ENCODE assay signal across 23 cellular contexts in genomic region chr11:121274332-121274991, GRCh38.
"Had no signal": no experiment of that assay in that cellular context is flagged by ENCODE, and none has a peak within 500 bp of the region (broad histone marks: within the 10 kb centered on the region; RNA-seq: fewer than 3 reads in every experiment).

No MANE protein-coding gene starts in this region.

- H3K27ac ChIP-seq: coronary artery, esophagus squamous epithelium, prostate gland, right atrium auricular region, stomach, thyroid gland, vagina had no signal

- H3K4me3 ChIP-seq: coronary artery, esophagus squamous epithelium, prostate gland, right atrium auricular region, smooth muscle cell, stomach, thyroid gland, vagina had no signal

- ATAC-seq: effector memory CD8-positive, alpha-beta T cell; naive thymus-derived CD8-positive, alpha-beta T cell; sciatic nerve had no signal

- H3K9me3 ChIP-seq: prostate gland, right atrium auricular region, thyroid gland, vagina had no signal

- DNase-seq: effector memory CD8-positive, alpha-beta T cell; esophagus squamous epithelium; hypothalamus; immature natural killer cell; islet precursor cell; kidney glomerular epithelial cell; naive thymus-derived CD8-positive, alpha-beta T cell; nephron progenitor cell; nucleus accumbens; stimulated activated CD4-positive, alpha-beta T cell treated with anti-CD3 and anti-CD28 coated beads, Interleukin-12 subunit alpha, Interleukin-12 subunit beta, amount 100 ng/mL, for 4 hours; stimulated activated CD4-positive, alpha-beta T cell treated with anti-CD3 and anti-CD28 coated beads, Interleukin-1b, Interleukin-23, amount 100 ng/mL, for 48 hours; stimulated activated CD4-positive, alpha-beta T cell treated with anti-CD3 and anti-CD28 coated beads, Interleukin-4, amount 100 ng/mL, for 1 hour; stimulated activated CD8-positive, alpha-beta memory T cell treated with anti-CD3 and anti-CD28 coated beads, Interleukin-4, amount 100 ng/mL, for 48 hours; stimulated activated naive CD4-positive, alpha-beta T cell treated with Interleukin-2 at 50 U/mL for 16 hours; stomach; thyroid gland; trophoblast cell had no signal

- H3K27me3 ChIP-seq: right atrium auricular region, thyroid gland, vagina had no signal

- H3K36me3 ChIP-seq: esophagus squamous epithelium, prostate gland, right atrium auricular region, stomach, thyroid gland, vagina had no signal

- H3K4me1 ChIP-seq: esophagus squamous epithelium, prostate gland, right atrium auricular region, stomach, thyroid gland, vagina had no signal

- H3K4me2 ChIP-seq: smooth muscle cell had no signal
